In genomic region chr1:41659903-41660302, GRCh38 we compare ENCODE assay signal across 17 cellular contexts.
DNase-seq lines count a peak whose midpoint lies in the region; ATAC-seq and TF ChIP-seq lines count a peak whose summit lies in the region.
"Had no signal": no experiment of that assay in that cellular context is flagged by ENCODE, and none has a peak within 500 bp of the region (broad histone marks: within the 10 kb centered on the region; RNA-seq: fewer than 3 reads in every experiment).

No MANE protein-coding gene starts in this region.

- peak overlapping the region; percentile 78 for H3K9ac ChIP-seq in DND-41 (ENCODE audit: low read depth, low read length)
- H3K9ac ChIP-seq: SK-N-SH had no signal

- CTCF ChIA-PET in activated CD4-positive, alpha-beta T cell treated with anti-CD3 and anti-CD28 coated beads, Interleukin-2, amount 10 ng/mL, durations not matched to agents 7 days and 5 days (lab: Charles Lee) = interaction anchor here (1.4 to 6.1 kb wide), 3 partner anchors 8 to 23 kb away, joined by 5 to 24 read pairs (median 21); no protein-coding TSS in a partner anchor

- peaks cover 44% of the 10 kb centered on the region for H3K36me3 ChIP-seq in DND-41 (ENCODE audit: insufficient read depth, low read length)
- H3K36me3 ChIP-seq: prostate gland, spleen, vagina had no signal

- no peaks in the 10 kb centered on the region for H3K27me3 Mint-ChIP-seq in activated CD4-positive, alpha-beta T cell treated with anti-CD3 and anti-CD28 coated beads, Interleukin-2, amount 10 ng/mL, durations not matched to agents 7 days and 5 days
- no peaks in the 10 kb centered on the region for H3K27me3 Mint-ChIP-seq in activated naive CD8-positive, alpha-beta T cell
- peaks cover 48% of the 10 kb centered on the region for H3K27me3 Mint-ChIP-seq in nephron (ENCODE audit: low read depth)

- peaks cover 81% of the 10 kb centered on the region for H4K20me1 ChIP-seq in DND-41 (ENCODE audit: insufficient read depth, low read length)

- POLR2A ChIA-PET in activated CD4-positive, alpha-beta T cell treated with anti-CD3 and anti-CD28 coated beads, Interleukin-2, amount 10 ng/mL, durations not matched to agents 7 days and 5 days (lab: Charles Lee) = no interaction called here

- H3K27ac ChIP-seq in DND-41 (ENCODE audit: low read length) = peak overlapping the region; percentile 90
- H3K27ac ChIP-seq: prostate gland, spleen, vagina had no signal

- peaks cover 77% of the 10 kb centered on the region for H3K4me1 Mint-ChIP-seq in activated CD4-positive, alpha-beta T cell treated with anti-CD3 and anti-CD28 coated beads, Interleukin-2, amount 10 ng/mL, durations not matched to agents 7 days and 5 days
- H3K4me1 Mint-ChIP-seq in activated naive CD8-positive, alpha-beta T cell (ENCODE audit: low read depth) = peaks cover 71% of the 10 kb centered on the region
- peaks cover 21% of the 10 kb centered on the region for H3K4me1 Mint-ChIP-seq in nephron

- no peak for DNase-seq in activated CD4-positive, alpha-beta T cell treated with anti-CD3 and anti-CD28 coated beads, Interleukin-2, amount 10 ng/mL, durations not matched to agents 7 days and 5 days
- no peak for DNase-seq in activated CD4-positive, alpha-beta T cell treated with anti-CD3 and anti-CD28 coated beads, Interleukin-2, amount 50 U/mL, for 1 hour
- DNase-seq in DND-41 (no peak), kidney glomerular epithelial cell (lab: John Stamatoyannopoulos, UW) (no peak), NCI-H446 treated with DMSO at 0.1 percent for 48 hours (lab: John Stamatoyannopoulos, UW) (no peak)
- DNase-seq in stimulated activated CD4-positive, alpha-beta T cell treated with anti-CD3 and anti-CD28 coated beads, Interleukin-2, amount 100 ng/mL, for 48 hours = no peak
- DNase-seq: amygdala, EL, NCI-H1417, NCI-H2171, SK-N-SH, spleen had no signal

- no peak for TF ChIP-seq CTCF in DND-41 (IDR thresholded peaks at IDR 0.05; ENCODE audit: borderline replicate concordance, extremely low read depth, low read length, poor library complexity, severe bottlenecking)
- TF ChIP-seq CTCF in nephron (IDR thresholded peaks at IDR 0.05; ENCODE audit: unreplicated experiment in 3 of 3) = no peak

- H3K27me3 ChIP-seq in DND-41 (ENCODE audit: insufficient read depth, low read length, poor library complexity) = no peaks in the 10 kb centered on the region
- H3K27me3 ChIP-seq: vagina had no signal

- H3K9me3 ChIP-seq in DND-41 (ENCODE audit: insufficient read depth, low read length, severe bottlenecking) = no peaks in the 10 kb centered on the region
- H3K9me3 ChIP-seq: prostate gland, SK-N-SH, spleen, vagina had no signal

- peaks cover 89% of the 10 kb centered on the region for H3K4me1 ChIP-seq in DND-41 (ENCODE audit: insufficient read depth, low read length)
- H3K4me1 ChIP-seq: prostate gland had no signal

- H2AFZ ChIP-seq in DND-41 (ENCODE audit: low read depth, low read length) = no peak overlapping the region
- H2AFZ ChIP-seq: GM23338 had no signal

- H3K4me2 ChIP-seq in DND-41 (ENCODE audit: insufficient read depth, low read length) = peak overlapping the region; percentile 74
- H3K4me2 ChIP-seq: GM23338, SK-N-SH had no signal

- no peak overlapping the region for H3K27ac Mint-ChIP-seq in activated CD4-positive, alpha-beta T cell treated with anti-CD3 and anti-CD28 coated beads, Interleukin-2, amount 10 ng/mL, durations not matched to agents 7 days and 5 days
- H3K27ac Mint-ChIP-seq in activated naive CD8-positive, alpha-beta T cell = peak overlapping the region; percentile 58
- H3K27ac Mint-ChIP-seq in nephron = peak overlapping the region in 1 of 3 experiments; percentile 17
- H3K27ac Mint-ChIP-seq: GM23338 had no signal

- H3K9me3 Mint-ChIP-seq in activated CD4-positive, alpha-beta T cell treated with anti-CD3 and anti-CD28 coated beads, Interleukin-2, amount 10 ng/mL, durations not matched to agents 7 days and 5 days = no peaks in the 10 kb centered on the region
- H3K9me3 Mint-ChIP-seq in activated naive CD8-positive, alpha-beta T cell (ENCODE audit: low read depth) = no peaks in the 10 kb centered on the region
- H3K9me3 Mint-ChIP-seq in nephron = no peaks in the 10 kb centered on the region
- H3K9me3 Mint-ChIP-seq: GM23338 had no signal

- H3K36me3 Mint-ChIP-seq in activated CD4-positive, alpha-beta T cell treated with anti-CD3 and anti-CD28 coated beads, Interleukin-2, amount 10 ng/mL, durations not matched to agents 7 days and 5 days (ENCODE audit: low read depth) = peaks cover 6% of the 10 kb centered on the region
- H3K36me3 Mint-ChIP-seq in activated naive CD8-positive, alpha-beta T cell = peaks cover 20% of the 10 kb centered on the region
- no peaks in the 10 kb centered on the region for H3K36me3 Mint-ChIP-seq in nephron (ENCODE audit: low read depth)

- H3K4me3 Mint-ChIP-seq in activated CD4-positive, alpha-beta T cell treated with anti-CD3 and anti-CD28 coated beads, Interleukin-2, amount 10 ng/mL, durations not matched to agents 7 days and 5 days = peak overlapping the region; percentile 15
- H3K4me3 Mint-ChIP-seq in activated naive CD8-positive, alpha-beta T cell = peak overlapping the region; percentile 86
- H3K4me3 Mint-ChIP-seq in nephron = peak overlapping the region; percentile 20 to 64 (median 62)
- H3K4me3 Mint-ChIP-seq: GM23338 had no signal

- H3K4me3 ChIP-seq in DND-41 (ENCODE audit: low read depth in 1 of 2, low read length in 2 of 2) = peak overlapping the region in 1 of 2 experiments; percentile 83; a peak in 3 of 4 replicates
- H3K4me3 ChIP-seq: GM23338, prostate gland, vagina had no signal

- H3K79me2 ChIP-seq in DND-41 (ENCODE audit: insufficient read depth, low read length) = peaks cover 92% of the 10 kb centered on the region

- no peak for ATAC-seq in DND-41 (ENCODE audit: insufficient read depth, low read depth)
- ATAC-seq: GM23338 had no signal

Comparison
In these comparisons a context has a peak if more than half of its experiments do, and no peak if none do; other contexts are left out.
1. H3K4me3 Mint-ChIP-seq: peak in every context shown above with its lines; median percentile 86 in activated naive CD8-positive, alpha-beta T cell; 62 in nephron; 15 in activated CD4-positive, alpha-beta T cell treated with anti-CD3 and anti-CD28 coated beads, Interleukin-2, amount 10 ng/mL, durations not matched to agents 7 days and 5 days.